Comparison of ENCODE assay signal across 18 cellular contexts in genomic region chr3:141227752-141228151, GRCh38. TPM values are rescaled to one million over a fixed set of nuclear protein-coding genes. Genes with fewer than 3 reads are reported as not detected.
DNase-seq lines count a peak whose midpoint lies in the region; ATAC-seq and TF ChIP-seq lines count a peak whose summit lies in the region.
"Had no signal": no experiment of that assay in that cellular context is flagged by ENCODE, and none has a peak within 500 bp of the region (broad histone marks: within the 10 kb centered on the region; RNA-seq: fewer than 3 reads in every experiment).

No MANE protein-coding gene starts in this region.

- peaks cover 5% of the 10 kb centered on the region for H3F3A ChIP-seq in neural progenitor cell (ENCODE audit: low read depth)

- CTCF ChIA-PET in RWPE1 (lab: Yijun Ruan, JAX), result interaction anchor here (0.5 kb wide), 1 partner anchor 342 kb away, joined by 3 read pairs; no protein-coding TSS in a partner anchor

- no peak overlapping the region for H3K4me3 ChIP-seq in cardiac fibroblast (replicated peaks in 1 of 2; ENCODE audit: low read depth in 2 of 2, low read length in 2 of 2)
- no peak overlapping the region for H3K4me3 ChIP-seq in neural progenitor cell
- H3K4me3 ChIP-seq: body of pancreas, gastrocnemius medialis, skin epidermis, vagina had no signal

- POLR2A ChIA-PET in RWPE1 (lab: Yijun Ruan, JAX; ENCODE audit: low non-redundant PET), result no interaction called here

- H3K4me1 Mint-ChIP-seq in neural progenitor cell, result peaks cover 22% of the 10 kb centered on the region

- no peak overlapping the region for H3K4me3 Mint-ChIP-seq in neural progenitor cell
- H3K4me3 Mint-ChIP-seq: stimulated activated naive CD8-positive, alpha-beta T cell treated with anti-CD3 and anti-CD28 coated beads, Interleukin-15, Interleukin-2, amounts not matched to agents 100 ng/mL and 50 ng/mL, for 24 hours had no signal

- H3K36me3 ChIP-seq in neural progenitor cell, result no peaks in the 10 kb centered on the region
- H3K36me3 ChIP-seq: gastrocnemius medialis, neutrophil, vagina had no signal

- peaks cover 11% of the 10 kb centered on the region for H3K9me3 Mint-ChIP-seq in neural progenitor cell

- H3K4me2 ChIP-seq in neural progenitor cell, result peak overlapping the region; percentile 16

- DNase-seq in Daoy (ENCODE audit: low read depth) (peak; percentile 49), NCI-H146 treated with DMSO at 0.1 percent for 48 hours (lab: John Stamatoyannopoulos, UW; ENCODE audit: unreplicated experiment) (peak; percentile 63), cardiac fibroblast (ENCODE audit: low read depth in 2 of 2) (peak; percentile 48 to 50), neural progenitor cell (ENCODE audit: low spot score) (no peak), RWPE1 (ENCODE audit: low spot score) (no peak)
- no peak for DNase-seq in activated T-cell treated with anti-CD3 and anti-CD28 coated beads, Interleukin-2, amount 50 U/mL, for 48 hours
- DNase-seq: activated CD8-positive, alpha-beta memory T cell treated with anti-CD3 and anti-CD28 coated beads for 24 hours; activated effector memory CD4-positive, alpha-beta T cell treated with anti-CD3 and anti-CD28 coated beads, Interleukin-2, amount 50 U/mL, for 16 hours; body of pancreas; gastrocnemius medialis; mammary epithelial cell; NCI-H2227 treated with DMSO at 0.1 percent for 48 hours had no signal

- H2AFZ ChIP-seq in neural progenitor cell (replicated peaks), result no peak overlapping the region

- TF ChIP-seq CTCF in cardiac fibroblast (IDR thresholded peaks at IDR 0.05; ENCODE audit: low read depth, low read length) (no peak), neural progenitor cell (IDR thresholded peaks at IDR 0.05) (no peak), RWPE1 (conservative IDR thresholded peaks at IDR 0.05; ENCODE audit: low read depth) (no peak)

- no peaks in the 10 kb centered on the region for H3K36me3 Mint-ChIP-seq in neural progenitor cell
- H3K36me3 Mint-ChIP-seq: IgD-negative memory B cell had no signal

- H3K4me1 ChIP-seq in neural progenitor cell, result peaks cover 12% of the 10 kb centered on the region

- H3K27ac Mint-ChIP-seq in neural progenitor cell, result no peak overlapping the region
- H3K27ac Mint-ChIP-seq: IgD-negative memory B cell; stimulated activated naive CD8-positive, alpha-beta T cell treated with anti-CD3 and anti-CD28 coated beads, Interleukin-15, Interleukin-2, amounts not matched to agents 100 ng/mL and 50 ng/mL, for 24 hours had no signal

- H3K27me3 Mint-ChIP-seq in neural progenitor cell (ENCODE audit: insufficient read depth, low read depth), result peaks cover 8% of the 10 kb centered on the region
- H3K27me3 Mint-ChIP-seq: IgD-negative memory B cell had no signal

- H3K9me3 ChIP-seq in neural progenitor cell (ENCODE audit: low read depth), result peaks cover 7% of the 10 kb centered on the region
- H3K9me3 ChIP-seq: body of pancreas, gastrocnemius medialis, neutrophil, vagina had no signal

- H3K9ac ChIP-seq in neural progenitor cell, result no peak overlapping the region

- no peaks in the 10 kb centered on the region for H4K20me1 ChIP-seq in neural progenitor cell (ENCODE audit: low read depth)

- peaks cover 4% of the 10 kb centered on the region for H3K79me2 ChIP-seq in neural progenitor cell (ENCODE audit: low read depth)

- ATAC-seq in GM21576 (IDR thresholded peaks at IDR 0.05; ENCODE audit: unreplicated experiment), result no peak
- ATAC-seq: body of pancreas, gastrocnemius medialis had no signal

- H3K27me3 ChIP-seq in neural progenitor cell, result peaks cover 22% of the 10 kb centered on the region
- H3K27me3 ChIP-seq: body of pancreas, gastrocnemius medialis, neutrophil, vagina had no signal

- H3K27ac ChIP-seq in neural progenitor cell (no peak overlapping the region), RWPE1 (no peak overlapping the region)
- H3K27ac ChIP-seq: body of pancreas, gastrocnemius medialis, neutrophil, vagina had no signal

RNA-seq across cellular contexts. Expression of gene PXYLP1, which starts 3.9 kb away (rescaled TPM):
- 8.6 TPM in 2 replicates for total RNA-seq in Daoy (2014; rRNA removed; shearing (Covaris generic))
- total RNA-seq in neural progenitor cell (ENCODE audit: low replicate concordance), result 30.5 and 36.3 TPM in 2 replicates

Comparison
In these comparisons a context has a peak if more than half of its experiments do, and no peak if none do; other contexts are left out.
1. DNase-seq: peak in Daoy (single experiment), NCI-H146 treated with DMSO at 0.1 percent for 48 hours (single experiment) and cardiac fibroblast (2 of 2); none in neural progenitor cell (single experiment), activated T-cell treated with anti-CD3 and anti-CD28 coated beads, Interleukin-2, amount 50 U/mL, for 48 hours (0 of 2) and RWPE1 (single experiment).